ENCODE assay signal across 8 cellular contexts in the genomic region with DNA sequence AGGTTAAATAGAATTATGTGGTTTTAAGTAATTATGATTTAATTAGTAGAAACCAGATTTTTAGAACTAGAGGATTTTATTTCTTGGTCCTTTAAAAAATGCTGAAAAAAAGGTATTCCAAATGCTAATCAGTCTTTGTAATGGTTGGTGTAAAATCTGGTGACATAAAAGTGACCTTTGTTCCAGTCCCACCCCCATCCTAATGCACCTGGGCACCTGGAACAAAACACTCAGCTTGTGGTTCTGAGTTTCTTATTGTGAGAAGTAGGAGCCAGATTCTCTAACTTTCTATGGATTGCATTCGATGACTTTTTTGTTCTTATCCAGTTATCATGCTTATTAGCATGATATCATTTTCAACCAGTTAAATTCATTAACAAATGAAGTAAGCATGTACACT.
"Had no signal": no experiment of that assay in that cellular context is flagged by ENCODE, and none has a peak within 500 bp of the region (broad histone marks: within the 10 kb centered on the region; RNA-seq: fewer than 3 reads in every experiment).

No MANE protein-coding gene starts in this region.

- H3K4me3 ChIP-seq: GM23338, K562 had no signal

- H3K9me3 Mint-ChIP-seq: GM23338 had no signal

- ATAC-seq: GM23338, K562 had no signal

- DNase-seq: H9, HCEC 1CT, IMR-90 had no signal

- H3K27ac Mint-ChIP-seq: GM23338, H9 had no signal

- H3K4me3 Mint-ChIP-seq: GM23338, H9 had no signal

- FAIRE-seq: H1, H54, HTR-8/SVneo, K562 had no signal

- H3K4me2 ChIP-seq: GM23338 had no signal

- H2AFZ ChIP-seq: GM23338 had no signal
